Comparison of ENCODE assay signal across 8 cellular contexts in genomic region chr3:124032351-124032880, GRCh38. TPM values are rescaled to one million over a fixed set of nuclear protein-coding genes. Genes with fewer than 3 reads are reported as not detected.
A peak's percentile ranks its signal among the peaks of the same experiment; 100 is the strongest.
DNase-seq lines count a peak whose midpoint lies in the region; ATAC-seq, FAIRE-seq and TF ChIP-seq lines count a peak whose summit lies in the region.

No MANE protein-coding gene starts in this region.

- H3K9ac ChIP-seq in HepG2 (ENCODE audit: insufficient read depth, low read depth, low read length) = peak overlapping the region; percentile 48; the same call in 1 of the 2 replicates

- no peak for TF ChIP-seq CTCF in chondrocyte (IDR thresholded peaks at IDR 0.05)
- TF ChIP-seq CTCF in HepG2 (CRISPR knock-in tag; IDR thresholded peaks at IDR 0.05) = no peak
- no peak for TF ChIP-seq CTCF in suprapubic skin (IDR thresholded peaks at IDR 0.05)
- no peak for TF ChIP-seq CTCF in D721Med (IDR thresholded peaks at IDR 0.05; ENCODE audit: insufficient read depth, missing control alignments)

- H3K27ac Mint-ChIP-seq in chondrocyte (ENCODE audit: unreplicated experiment) = peak overlapping the region; percentile 86

- no peaks in the 10 kb centered on the region for H3K36me3 Mint-ChIP-seq in chondrocyte (ENCODE audit: low read depth)

- H3K27me3 ChIP-seq in HepG2 (ENCODE audit: control insufficient read depth in 1 of 2, insufficient read depth in 2 of 2, low read length in 2 of 2) (peaks cover 0 to 49% of the 10 kb centered on the region in 2 experiments), suprapubic skin (peaks cover 34% of the 10 kb centered on the region)

- DNase-seq in NCI-H524 (lab: John Stamatoyannopoulos, UW) (peak; percentile 70 to 99), NCI-H524 treated with DMSO at 0.1 percent for 48 hours (lab: John Stamatoyannopoulos, UW) (no peak), NCI-H446 treated with DMSO at 0.1 percent for 48 hours (lab: John Stamatoyannopoulos, UW) (peak; percentile 66), chondrocyte (ENCODE audit: low spot score) (no peak), HepG2 (ENCODE audit: low spot score) (no peak), suprapubic skin (ENCODE audit: low spot score in 2 of 2) (peak in 1 of 2 donors; percentile 62), D721Med (ENCODE audit: insufficient read length, low spot score) (no peak)

- H3K36me3 ChIP-seq in HepG2 (replicated peaks in 1 of 2; ENCODE audit: control insufficient read depth in 1 of 2, insufficient read depth in 2 of 2, low read length in 2 of 2) = no peaks in the 10 kb centered on the region
- H3K36me3 ChIP-seq in suprapubic skin = no peaks in the 10 kb centered on the region

- H3K4me3 ChIP-seq in HepG2 (replicated peaks in 1 of 3; ENCODE audit: insufficient read depth in 1 of 3, low read depth in 2 of 3, low read length in 3 of 3) (peak overlapping the region; percentile 60 to 76 (median 70); a peak in 5 of 6 replicates), suprapubic skin (peak overlapping the region; percentile 88)

- 2% methylated on average over 14 of the region's 29 CpGs for WGBS in HepG2 (ENCODE audit: low lambda C conversion rate)
- WGBS in suprapubic skin = 11% methylated on average over 17 of the region's 29 CpGs

- FAIRE-seq in HepG2 (lab: Jason Lieb, UNC) = no peak
- FAIRE-seq in D721Med (lab: Jason Lieb, UNC) = no peak

- CTCF ChIA-PET in HepG2 (lab: Yijun Ruan, JAX; ENCODE audit: low intra/inter-chr PET ratio, low total read pairs) = no interaction called here

- peak overlapping the region; percentile 87 for H3K4me3 Mint-ChIP-seq in chondrocyte (ENCODE audit: unreplicated experiment)

- H3K27me3 Mint-ChIP-seq in chondrocyte (ENCODE audit: low read depth) = peaks cover 9% of the 10 kb centered on the region

- no peaks in the 10 kb centered on the region for H3K9me3 Mint-ChIP-seq in chondrocyte (ENCODE audit: low read depth)

- no TSS peak for BruUV-seq in HepG2 (replicated peaks; lab: Mats Ljungman, UMichigan)

- no peak for TF ChIP-seq RAD21 in HepG2 (CRISPR knock-in tag; IDR thresholded peaks at IDR 0.05)

- in situ Hi-C loops in HepG2 (cut with HindIII; ENCODE audit: extremely low pct_ligation_motif_present, low pct_unique_long_range_greater_than_20kb) = no loop called here

- H3K79me2 ChIP-seq in HepG2 (ENCODE audit: insufficient read depth, low read length) = no peaks in the 10 kb centered on the region

- TF ChIP-seq POLR2A in HepG2 (IDR thresholded peaks at IDR 0.05; ENCODE audit: insufficient read depth in 1 of 2, low read depth in 2 of 2, low read length in 2 of 2) = no peak
- no peak for TF ChIP-seq POLR2A in suprapubic skin (IDR thresholded peaks at IDR 0.05)

- no peaks in the 10 kb centered on the region for H3K9me3 ChIP-seq in HepG2 (ENCODE audit: low read length)
- no peaks in the 10 kb centered on the region for H3K9me3 ChIP-seq in suprapubic skin

- H3K27ac ChIP-seq in HepG2 (ENCODE audit: extremely low read length, insufficient read depth, low read length) = no peak overlapping the region
- peak overlapping the region; percentile 86 for H3K27ac ChIP-seq in suprapubic skin

- ATAC-seq in HepG2 (peak; percentile 50), GM18867 (IDR thresholded peaks at IDR 0.05; ENCODE audit: unreplicated experiment) (no peak)

- no peaks in the 10 kb centered on the region for H4K20me1 ChIP-seq in HepG2 (ENCODE audit: insufficient read depth, low read length)

- intact Hi-C loops in HepG2 (cut with micrococcal nuclease; ENCODE audit: unreplicated experiment) = loop anchor here (5.0 kb wide), 1 partner anchor 45 kb away; no protein-coding TSS in a partner anchor

- H3K4me2 ChIP-seq in HepG2 (ENCODE audit: low read depth, low read length) = peak overlapping the region; percentile 77

- peaks cover 23% of the 10 kb centered on the region for H3K4me1 Mint-ChIP-seq in chondrocyte (ENCODE audit: low read depth)

- peaks cover 6% of the 10 kb centered on the region for H3K4me1 ChIP-seq in HepG2 (ENCODE audit: insufficient read depth, low read length)
- peaks cover 21% of the 10 kb centered on the region for H3K4me1 ChIP-seq in suprapubic skin

- POLR2A ChIA-PET in HepG2 (lab: Yijun Ruan, JAX) = no interaction called here

- TF ChIP-seq EP300 in HepG2 (IDR thresholded peaks at IDR 0.05; ENCODE audit: low read depth in 2 of 2, low read length in 2 of 2) (no peak), HepG2 (CRISPR knock-in tag; IDR thresholded peaks at IDR 0.05; ENCODE audit: borderline replicate concordance) (no peak), suprapubic skin (IDR thresholded peaks at IDR 0.05) (no peak)

- no peak overlapping the region for H2AFZ ChIP-seq in HepG2 (ENCODE audit: low read length)

TF ChIP-seq in HepG2, 621 proteins besides CTCF, POLR2A, EP300 and RAD21:
- TF ChIP-seq HNRNPL (IDR thresholded peaks at IDR 0.05; ENCODE audit: low read depth, low read length) (no peak), ZFP91 (CRISPR knock-in tag; IDR thresholded peaks at IDR 0.05; ENCODE audit: borderline replicate concordance) (0 out of 2 replicates have a peak, but pooled peaks have one; percentile 7)
TF ChIP-seq in HepG2: peak in this region for 1.

RNA-seq across cellular contexts. Expression of gene KALRN, which starts 0.8 kb away (rescaled TPM):
- total RNA-seq in chondrocyte (27.1 to 38.4 TPM (median 31.9 TPM) in 3 replicates), HepG2 (2016; rRNA removed; fragmentation: Illumina TruSeq; extraction: Trizol) (14.1 and 16.2 TPM in 2 replicates), suprapubic skin (10 to 100 TPM in 3 of 4 donors, 1 to 10 TPM in 1; 7.8 to 37.9 (median 19.7) TPM)
- 2.9 and 3.6 TPM in 2 replicates for total RNA-seq in HepG2 (2016; cell fraction: cytosol; rRNA removed; fragmentation: Illumina TruSeq; extraction: Trizol; ENCODE audit: low read depth)
- 10.9 and 14.2 TPM in 2 replicates for total RNA-seq in HepG2 (2016; cell fraction: insoluble cytoplasmic fraction; rRNA removed; fragmentation: Illumina TruSeq; extraction: Trizol)
- total RNA-seq in HepG2 (2016; cell fraction: membrane; rRNA removed; fragmentation: Illumina TruSeq; extraction: Trizol) = 8.8 and 11.1 TPM in 2 replicates
- total RNA-seq in HepG2 (2016; cell fraction: nucleus; rRNA removed; fragmentation: Illumina TruSeq; extraction: Trizol) = 15.6 and 17.5 TPM in 2 replicates
- polyA plus RNA-seq in HepG2 (2011; rRNA removed) = 21.4 and 31.8 TPM in 2 replicates
- polyA plus RNA-seq in HepG2 (2011; cell fraction: cytosol; rRNA removed) = 18.1 and 18.6 TPM in 2 replicates
- 27.4 and 33.1 TPM in 2 replicates for polyA plus RNA-seq in HepG2 (2011; cell fraction: nucleus; rRNA removed)
- 26.5 and 28.0 TPM in 2 replicates for polyA plus RNA-seq in HepG2 (2012)
- 2.1 TPM in 2 replicates for polyA plus RNA-seq in HepG2 (2016; cell fraction: cytosol; fragmentation: Illumina TruSeq; extraction: Trizol; ENCODE audit: low read depth)
- 12.1 and 13.3 TPM in 2 replicates for polyA plus RNA-seq in HepG2 (2016; cell fraction: insoluble cytoplasmic fraction; fragmentation: Illumina TruSeq; extraction: Trizol; ENCODE audit: low read depth)
- polyA plus RNA-seq in HepG2 (2016; cell fraction: membrane; fragmentation: Illumina TruSeq; extraction: Trizol; ENCODE audit: low read depth) = 4.2 and 5.1 TPM in 2 replicates
- polyA plus RNA-seq in HepG2 (2016; cell fraction: nucleus; fragmentation: Illumina TruSeq; extraction: Trizol; ENCODE audit: insufficient read depth, low read depth) = 9.6 and 10.2 TPM in 2 replicates
- polyA minus RNA-seq in HepG2 (2011; rRNA and poly(A)+ RNA removed; ENCODE audit: low replicate concordance) = 0.19 and 25.8 TPM in 2 replicates
- polyA minus RNA-seq in HepG2 (2011; cell fraction: cytosol; rRNA and poly(A)+ RNA removed) = 7.8 and 12.8 TPM in 2 replicates
- 50.6 and 73.4 TPM in 2 replicates for polyA minus RNA-seq in HepG2 (2011; cell fraction: nucleus; rRNA and poly(A)+ RNA removed)

RNA-seq across cellular contexts. Expression of gene ROPN1, which starts 40.5 kb away (rescaled TPM):
- total RNA-seq in chondrocyte (not detected in 3 replicates), HepG2 (2016; rRNA removed; fragmentation: Illumina TruSeq; extraction: Trizol) (not detected in 2 replicates), suprapubic skin (1 to 10 TPM; 1.4 to 6.0 (median 2.4) TPM)
- not detected in 2 replicates for total RNA-seq in HepG2 (2016; cell fraction: cytosol; rRNA removed; fragmentation: Illumina TruSeq; extraction: Trizol; ENCODE audit: low read depth)
- total RNA-seq in HepG2 (2016; cell fraction: insoluble cytoplasmic fraction; rRNA removed; fragmentation: Illumina TruSeq; extraction: Trizol) = not detected in 2 replicates
- not detected in 2 replicates for total RNA-seq in HepG2 (2016; cell fraction: membrane; rRNA removed; fragmentation: Illumina TruSeq; extraction: Trizol)
- total RNA-seq in HepG2 (2016; cell fraction: nucleus; rRNA removed; fragmentation: Illumina TruSeq; extraction: Trizol) = not detected in 2 replicates
- not detected in 2 replicates for polyA plus RNA-seq in HepG2 (2011; rRNA removed)
- polyA plus RNA-seq in HepG2 (2011; cell fraction: cytosol; rRNA removed) = not detected in 2 replicates
- polyA plus RNA-seq in HepG2 (2011; cell fraction: nucleus; rRNA removed) = not detected in 2 replicates
- not detected in 2 replicates for polyA plus RNA-seq in HepG2 (2012)
- not detected in 2 replicates for polyA plus RNA-seq in HepG2 (2016; cell fraction: cytosol; fragmentation: Illumina TruSeq; extraction: Trizol; ENCODE audit: low read depth)
- not detected in 2 replicates for polyA plus RNA-seq in HepG2 (2016; cell fraction: insoluble cytoplasmic fraction; fragmentation: Illumina TruSeq; extraction: Trizol; ENCODE audit: low read depth)
- not detected in 2 replicates for polyA plus RNA-seq in HepG2 (2016; cell fraction: membrane; fragmentation: Illumina TruSeq; extraction: Trizol; ENCODE audit: low read depth)
- polyA plus RNA-seq in HepG2 (2016; cell fraction: nucleus; fragmentation: Illumina TruSeq; extraction: Trizol; ENCODE audit: insufficient read depth, low read depth) = not detected in 2 replicates
- polyA minus RNA-seq in HepG2 (2011; rRNA and poly(A)+ RNA removed; ENCODE audit: low replicate concordance) = not detected in 2 replicates
- polyA minus RNA-seq in HepG2 (2011; cell fraction: cytosol; rRNA and poly(A)+ RNA removed) = not detected in 2 replicates
- polyA minus RNA-seq in HepG2 (2011; cell fraction: nucleus; rRNA and poly(A)+ RNA removed) = not detected in 2 replicates

Comparison
In these comparisons a context has a peak if more than half of its experiments do, and no peak if none do; other contexts are left out.
1. DNase-seq: peak in NCI-H524 (2 of 2) and NCI-H446 treated with DMSO at 0.1 percent for 48 hours (single experiment); none in NCI-H524 treated with DMSO at 0.1 percent for 48 hours (single experiment), chondrocyte (single experiment), HepG2 (single experiment) and D721Med (single experiment).